Comparison of ENCODE assay signal across 8 cellular contexts in genomic region chr1:156113263-156114004, GRCh38. TPM values are rescaled to one million over a fixed set of nuclear protein-coding genes. Genes with fewer than 3 reads are reported as not detected.
DNase-seq lines count a peak whose midpoint lies in the region; ATAC-seq and TF ChIP-seq lines count a peak whose summit lies in the region.

No MANE protein-coding gene starts in this region.

- H3K4me1 ChIP-seq in GM23338 (ENCODE audit: insufficient read depth) (peaks cover 20% of the 10 kb centered on the region), hepatocyte (ENCODE audit: insufficient read depth) (peaks cover 42% of the 10 kb centered on the region), smooth muscle cell (ENCODE audit: low read depth) (peaks cover 12% of the 10 kb centered on the region)

- no peaks in the 10 kb centered on the region for H3K9me3 Mint-ChIP-seq in GM23338
- no peaks in the 10 kb centered on the region for H3K9me3 Mint-ChIP-seq in activated T-helper 2 cell treated with anti-CD3 and anti-CD28 coated beads, Interferon-gamma antibody, Interleukin-2, Interleukin-4, amounts not matched to agents 10 μg/mL and 5 μg/mL and 100 μg/mL, durations not matched to agents 14 hours and 24 hours and 36 hours

- H3K27me3 ChIP-seq in GM23338 (ENCODE audit: insufficient read depth) (peaks cover 12% of the 10 kb centered on the region; the same call in 1 of the 2 replicates), hepatocyte (no peaks in the 10 kb centered on the region), smooth muscle cell (ENCODE audit: low read depth) (no peaks in the 10 kb centered on the region)

- H3K9me3 ChIP-seq in hepatocyte (ENCODE audit: low read depth) (no peaks in the 10 kb centered on the region), smooth muscle cell (replicated peaks; ENCODE audit: low read depth) (no peaks in the 10 kb centered on the region)

- peaks cover 22% of the 10 kb centered on the region for H3K79me2 ChIP-seq in GM23338 (replicated peaks; ENCODE audit: insufficient read depth)
- peaks cover 38% of the 10 kb centered on the region for H3K79me2 ChIP-seq in hepatocyte
- peaks cover 68% of the 10 kb centered on the region for H3K79me2 ChIP-seq in smooth muscle cell (ENCODE audit: low read depth)

- peak overlapping the region; percentile 99 for H3K4me3 ChIP-seq in GM23338
- no peak overlapping the region for H3K4me3 ChIP-seq in hepatocyte
- H3K4me3 ChIP-seq in smooth muscle cell: no peak overlapping the region

- intact Hi-C loops in activated T-helper 2 cell treated with anti-CD3 and anti-CD28 coated beads, Interferon-gamma antibody, Interleukin-2, Interleukin-4, amounts not matched to agents 10 μg/mL and 5 μg/mL and 100 μg/mL, durations not matched to agents 14 hours and 24 hours and 36 hours (cut with micrococcal nuclease): loop anchor here (1.0 kb wide), 3 partner anchors 7 to 16 kb away; no protein-coding TSS in a partner anchor

- H3K36me3 Mint-ChIP-seq in GM23338 (ENCODE audit: low read depth): no peaks in the 10 kb centered on the region
- H3K36me3 Mint-ChIP-seq in activated T-helper 2 cell treated with anti-CD3 and anti-CD28 coated beads, Interferon-gamma antibody, Interleukin-2, Interleukin-4, amounts not matched to agents 10 μg/mL and 5 μg/mL and 100 μg/mL, durations not matched to agents 14 hours and 24 hours and 36 hours (ENCODE audit: low read depth): peaks cover 18% of the 10 kb centered on the region

- peak overlapping the region; percentile 100 for H3K9ac ChIP-seq in smooth muscle cell (ENCODE audit: low read depth)

- ATAC-seq in GM23338: no peak
- no peak for ATAC-seq in GM18870 (IDR thresholded peaks at IDR 0.05; ENCODE audit: unreplicated experiment)

- H3K27ac ChIP-seq in GM23338 (ENCODE audit: low read depth) (no peak overlapping the region), hepatocyte (peak overlapping the region; percentile 96), smooth muscle cell (ENCODE audit: low read depth) (peak overlapping the region; percentile 100)

- H4K20me1 ChIP-seq in GM23338 (replicated peaks; ENCODE audit: insufficient read depth) (no peaks in the 10 kb centered on the region; the same call in 1 of the 2 replicates), hepatocyte (ENCODE audit: insufficient read depth, poor library complexity, severe bottlenecking) (peaks cover 33% of the 10 kb centered on the region), smooth muscle cell (ENCODE audit: low read depth) (peaks cover 39% of the 10 kb centered on the region)

- H3K4me2 ChIP-seq in GM23338: peak overlapping the region; percentile 99
- peak overlapping the region; percentile 83 for H3K4me2 ChIP-seq in hepatocyte
- peak overlapping the region; percentile 68 for H3K4me2 ChIP-seq in smooth muscle cell

- WGBS in hepatocyte (ENCODE audit: low lambda C conversion rate, missing lambda C conversion rate): 51% methylated on average over 4 of the region's 4 CpGs
- 28% methylated on average over 4 of the region's 4 CpGs for WGBS in smooth muscle cell (ENCODE audit: low lambda C conversion rate)

- H3F3A ChIP-seq in GM23338 (replicated peaks; ENCODE audit: low read depth): 0 out of 2 replicates have a peak, but pooled peaks cover 20% of the 10 kb centered on the region
- H3F3A ChIP-seq in smooth muscle cell (ENCODE audit: low read depth): peaks cover 11% of the 10 kb centered on the region

- H3K36me3 ChIP-seq in GM23338 (ENCODE audit: insufficient read depth) (no peaks in the 10 kb centered on the region), hepatocyte (replicated peaks; ENCODE audit: insufficient read depth, low read depth) (no peaks in the 10 kb centered on the region), smooth muscle cell (ENCODE audit: low read depth) (no peaks in the 10 kb centered on the region)

- H3K9me2 ChIP-seq in GM23338 (ENCODE audit: insufficient read depth) (no peaks in the 10 kb centered on the region), hepatocyte (replicated peaks; ENCODE audit: insufficient read depth) (no peaks in the 10 kb centered on the region)

- no peak overlapping the region for H2AFZ ChIP-seq in GM23338
- H2AFZ ChIP-seq in hepatocyte: no peak overlapping the region
- H2AFZ ChIP-seq in smooth muscle cell (ENCODE audit: low read depth): no peak overlapping the region

- H3K27me3 Mint-ChIP-seq in GM23338 (ENCODE audit: insufficient read depth, low read depth, poor library complexity): peaks cover 36% of the 10 kb centered on the region
- peaks cover 1% of the 10 kb centered on the region for H3K27me3 Mint-ChIP-seq in activated T-helper 2 cell treated with anti-CD3 and anti-CD28 coated beads, Interferon-gamma antibody, Interleukin-2, Interleukin-4, amounts not matched to agents 10 μg/mL and 5 μg/mL and 100 μg/mL, durations not matched to agents 14 hours and 24 hours and 36 hours (ENCODE audit: low read depth)

- TF ChIP-seq CTCF in GM23338 (conservative IDR thresholded peaks at IDR 0.05; ENCODE audit: low read depth in 2 of 2): no peak
- TF ChIP-seq CTCF in hepatocyte (IDR thresholded peaks at IDR 0.05; ENCODE audit: poor library complexity): no peak
- TF ChIP-seq CTCF in smooth muscle cell (IDR thresholded peaks at IDR 0.05; ENCODE audit: borderline replicate concordance, insufficient read depth, poor library complexity, severe bottlenecking): no peak

- H3K27ac Mint-ChIP-seq in GM23338: no peak overlapping the region
- H3K27ac Mint-ChIP-seq in activated T-helper 2 cell treated with anti-CD3 and anti-CD28 coated beads, Interferon-gamma antibody, Interleukin-2, Interleukin-4, amounts not matched to agents 10 μg/mL and 5 μg/mL and 100 μg/mL, durations not matched to agents 14 hours and 24 hours and 36 hours: peak overlapping the region; percentile 80

- DNase-seq in GM23338 (ENCODE audit: low spot score): no peak
- no peak for DNase-seq in activated T-helper 2 cell treated with anti-CD3 and anti-CD28 coated beads, Interferon-gamma antibody, Interleukin-2, Interleukin-4, amounts not matched to agents 10 μg/mL and 5 μg/mL and 100 μg/mL, durations not matched to agents 14 hours and 24 hours and 36 hours (ENCODE audit: low spot score)
- no peak for DNase-seq in hepatocyte (ENCODE audit: low spot score)
- DNase-seq in smooth muscle cell (lab: John Stamatoyannopoulos, UW; ENCODE audit: unreplicated experiment): no peak
- no peak for DNase-seq in NCI-H526 treated with DMSO at 0.1 percent for 48 hours (lab: John Stamatoyannopoulos, UW)
- DNase-seq in H4 (ENCODE audit: low spot score): no peak
- DNase-seq in hepatic stellate cell (ENCODE audit: low spot score): no peak

- peak overlapping the region; percentile 90 for H3K4me3 Mint-ChIP-seq in GM23338
- peak overlapping the region; percentile 95 for H3K4me3 Mint-ChIP-seq in activated T-helper 2 cell treated with anti-CD3 and anti-CD28 coated beads, Interferon-gamma antibody, Interleukin-2, Interleukin-4, amounts not matched to agents 10 μg/mL and 5 μg/mL and 100 μg/mL, durations not matched to agents 14 hours and 24 hours and 36 hours (ENCODE audit: low read depth)

- H3K4me1 Mint-ChIP-seq in GM23338: peaks cover 31% of the 10 kb centered on the region
- peaks cover 34% of the 10 kb centered on the region for H3K4me1 Mint-ChIP-seq in activated T-helper 2 cell treated with anti-CD3 and anti-CD28 coated beads, Interferon-gamma antibody, Interleukin-2, Interleukin-4, amounts not matched to agents 10 μg/mL and 5 μg/mL and 100 μg/mL, durations not matched to agents 14 hours and 24 hours and 36 hours (ENCODE audit: low read depth)

RNA-seq across cellular contexts. Expression of gene LMNA, which starts 1.1 kb away (rescaled TPM):
- 56.3 and 68.9 TPM in 2 replicates for total RNA-seq in GM23338 (2014; rRNA removed; shearing (Covaris generic))
- polyA plus RNA-seq in GM23338 (2016; fragmentation: Nextera tagmentation; extraction: Ambion mirVana): 35.5 and 38.9 TPM in 2 replicates
- total RNA-seq in activated T-helper 2 cell treated with anti-CD3 and anti-CD28 coated beads, Interferon-gamma antibody, Interleukin-2, Interleukin-4, amounts not matched to agents 10 μg/mL and 5 μg/mL and 100 μg/mL, durations not matched to agents 14 hours and 24 hours and 36 hours: 246 and 247 TPM in 2 replicates
- 161 and 208 TPM in 2 replicates for total RNA-seq in hepatocyte
- 345 and 402 TPM in 2 replicates for polyA plus RNA-seq in hepatocyte
- 237 and 256 TPM in 2 replicates for total RNA-seq in smooth muscle cell
- 626 and 674 TPM in 2 replicates for polyA plus RNA-seq in smooth muscle cell
- total RNA-seq in H4 (2014; rRNA removed; shearing (Covaris generic)): 257 and 363 TPM in 2 replicates

RNA-seq across cellular contexts. Expression of gene MEX3A, which starts 31.2 kb away (rescaled TPM):
- 31.5 and 38.1 TPM in 2 replicates for total RNA-seq in GM23338 (2014; rRNA removed; shearing (Covaris generic))
- polyA plus RNA-seq in GM23338 (2016; fragmentation: Nextera tagmentation; extraction: Ambion mirVana): 18.5 and 19.7 TPM in 2 replicates
- total RNA-seq in activated T-helper 2 cell treated with anti-CD3 and anti-CD28 coated beads, Interferon-gamma antibody, Interleukin-2, Interleukin-4, amounts not matched to agents 10 μg/mL and 5 μg/mL and 100 μg/mL, durations not matched to agents 14 hours and 24 hours and 36 hours: 1.2 and 1.6 TPM in 2 replicates
- total RNA-seq in hepatocyte: 11.0 and 12.0 TPM in 2 replicates
- polyA plus RNA-seq in hepatocyte: 9.3 and 10.8 TPM in 2 replicates
- 13.5 and 13.8 TPM in 2 replicates for total RNA-seq in smooth muscle cell
- 10.5 and 11.0 TPM in 2 replicates for polyA plus RNA-seq in smooth muscle cell
- total RNA-seq in H4 (2014; rRNA removed; shearing (Covaris generic)): 2.8 and 4.5 TPM in 2 replicates

RNA-seq across cellular contexts. Expression of gene SEMA4A, which starts 40.0 kb away (rescaled TPM):
- total RNA-seq in GM23338 (2014; rRNA removed; shearing (Covaris generic)): 17.0 and 20.2 TPM in 2 replicates
- polyA plus RNA-seq in GM23338 (2016; fragmentation: Nextera tagmentation; extraction: Ambion mirVana): 5.5 and 5.6 TPM in 2 replicates
- 128 and 132 TPM in 2 replicates for total RNA-seq in activated T-helper 2 cell treated with anti-CD3 and anti-CD28 coated beads, Interferon-gamma antibody, Interleukin-2, Interleukin-4, amounts not matched to agents 10 μg/mL and 5 μg/mL and 100 μg/mL, durations not matched to agents 14 hours and 24 hours and 36 hours
- total RNA-seq in hepatocyte: 1.4 and 2.1 TPM in 2 replicates
- 1.3 and 2.6 TPM in 2 replicates for polyA plus RNA-seq in hepatocyte
- total RNA-seq in smooth muscle cell: 2.1 and 5.0 TPM in 2 replicates
- 2.2 and 4.2 TPM in 2 replicates for polyA plus RNA-seq in smooth muscle cell
- total RNA-seq in H4 (2014; rRNA removed; shearing (Covaris generic)): 0.15 TPM in 1 of 2 replicates, not detected in the other

RNA-seq across cellular contexts. Expression of gene RAB25, which starts 52.5 kb away (rescaled TPM):
- total RNA-seq in GM23338 (2014; rRNA removed; shearing (Covaris generic)): 21.3 and 30.0 TPM in 2 replicates
- 42.7 and 47.3 TPM in 2 replicates for polyA plus RNA-seq in GM23338 (2016; fragmentation: Nextera tagmentation; extraction: Ambion mirVana)
- 0.18 and 0.21 TPM in 2 replicates for total RNA-seq in activated T-helper 2 cell treated with anti-CD3 and anti-CD28 coated beads, Interferon-gamma antibody, Interleukin-2, Interleukin-4, amounts not matched to agents 10 μg/mL and 5 μg/mL and 100 μg/mL, durations not matched to agents 14 hours and 24 hours and 36 hours
- 71.1 and 77.9 TPM in 2 replicates for total RNA-seq in hepatocyte
- polyA plus RNA-seq in hepatocyte: 91.6 and 106 TPM in 2 replicates
- 16.8 and 27.1 TPM in 2 replicates for total RNA-seq in smooth muscle cell
- 8.9 and 53.5 TPM in 2 replicates for polyA plus RNA-seq in smooth muscle cell
- 0.19 TPM in 1 of 2 replicates, not detected in the other for total RNA-seq in H4 (2014; rRNA removed; shearing (Covaris generic))

RNA-seq across cellular contexts. Expression of gene LAMTOR2, which starts 58.9 kb away (rescaled TPM):
- total RNA-seq in GM23338 (2014; rRNA removed; shearing (Covaris generic)): 35.2 and 67.3 TPM in 2 replicates
- polyA plus RNA-seq in GM23338 (2016; fragmentation: Nextera tagmentation; extraction: Ambion mirVana) (108 and 113 TPM in 2 replicates), hepatocyte (142 and 165 TPM in 2 replicates), smooth muscle cell (146 and 156 TPM in 2 replicates)
- 71.0 and 72.5 TPM in 2 replicates for total RNA-seq in activated T-helper 2 cell treated with anti-CD3 and anti-CD28 coated beads, Interferon-gamma antibody, Interleukin-2, Interleukin-4, amounts not matched to agents 10 μg/mL and 5 μg/mL and 100 μg/mL, durations not matched to agents 14 hours and 24 hours and 36 hours
- total RNA-seq in hepatocyte (48.5 and 73.1 TPM in 2 replicates), smooth muscle cell (32.2 and 55.1 TPM in 2 replicates)
- 66.7 and 84.8 TPM in 2 replicates for total RNA-seq in H4 (2014; rRNA removed; shearing (Covaris generic))
